ENCODE assay signal across 14 cellular contexts in genomic region chr7:105837765-105838241, GRCh38. TPM values are rescaled to one million over a fixed set of nuclear protein-coding genes. Genes with fewer than 3 reads are reported as not detected.
DNase-seq lines count a peak whose midpoint lies in the region; ATAC-seq and TF ChIP-seq lines count a peak whose summit lies in the region.
"Had no signal": no experiment of that assay in that cellular context is flagged by ENCODE, and none has a peak within 500 bp of the region (broad histone marks: within the 10 kb centered on the region; RNA-seq: fewer than 3 reads in every experiment).

No MANE protein-coding gene starts in this region.

- H3K4me1 ChIP-seq in HAP-1 = peaks cover 24% of the 10 kb centered on the region
- peaks cover 18% of the 10 kb centered on the region for H3K4me1 ChIP-seq in RWPE2 (ENCODE audit: insufficient read depth, poor library complexity, severe bottlenecking)
- H3K4me1 ChIP-seq in iPS-18a (ENCODE audit: control insufficient read depth, low read depth, low read length) = peaks cover 32% of the 10 kb centered on the region
- peaks cover 12% of the 10 kb centered on the region for H3K4me1 ChIP-seq in psoas muscle

- H3K27ac ChIP-seq in RWPE2 (ENCODE audit: poor library complexity, severe bottlenecking) = peak overlapping the region; percentile 61
- no peak overlapping the region for H3K27ac ChIP-seq in iPS-18a (ENCODE audit: low read length)
- no peak overlapping the region for H3K27ac ChIP-seq in psoas muscle
- H3K27ac ChIP-seq: KMS-11, ovary had no signal

- in situ Hi-C loops in HAP-1 (cut with MboI; ENCODE audit: low sequenced_read_pairs) = no loop called here

- H3K27me3 ChIP-seq in HAP-1 (ENCODE audit: low read depth) (no peaks in the 10 kb centered on the region), RWPE2 (ENCODE audit: insufficient read depth, poor library complexity, severe bottlenecking) (no peaks in the 10 kb centered on the region), iPS-18a (ENCODE audit: control insufficient read depth, insufficient read depth, low read length) (peaks cover 41% of the 10 kb centered on the region), psoas muscle (ENCODE audit: insufficient read depth in 3 of 3, low read length in 2 of 3) (no peaks in the 10 kb centered on the region)
- H3K27me3 ChIP-seq: ovary had no signal

- H3K4me1 Mint-ChIP-seq in type B pancreatic cell (ENCODE audit: unreplicated experiment) = peaks cover 25% of the 10 kb centered on the region

- DNase-seq in HAP-1 (ENCODE audit: low spot score in 2 of 2) (peak; percentile 67 to 95), RWPE2 (ENCODE audit: low spot score) (no peak), psoas muscle (peak in 1 of 2 donors; percentile 62), type B pancreatic cell (ENCODE audit: extremely low spot score, unreplicated experiment) (no peak), cerebellar cortex (ENCODE audit: low spot score) (no peak), NCI-H2081 treated with DMSO at 0.1 percent for 48 hours (lab: John Stamatoyannopoulos, UW) (no peak)
- DNase-seq: activated T-cell treated with anti-CD3 and anti-CD28 coated beads, Interleukin-2, amount 50 U/mL, for 48 hours; DND-41; foreskin fibroblast; NCI-H1930 had no signal

- no peaks in the 10 kb centered on the region for H3K9me3 ChIP-seq in HAP-1
- H3K9me3 ChIP-seq in RWPE2 (ENCODE audit: severe bottlenecking) = no peaks in the 10 kb centered on the region
- H3K9me3 ChIP-seq in iPS-18a (ENCODE audit: control insufficient read depth, low read depth, low read length) = no peaks in the 10 kb centered on the region
- H3K9me3 ChIP-seq in psoas muscle = no peaks in the 10 kb centered on the region
- H3K9me3 ChIP-seq: ovary had no signal

- intact Hi-C loops in psoas muscle (cut with DNase I) = no loop called here

- ATAC-seq in RWPE2 (ENCODE audit: low read depth) (no peak), psoas muscle (peak; percentile 47 to 74 (median 71)), HG02885 (IDR thresholded peaks at IDR 0.05; ENCODE audit: poor library complexity, unreplicated experiment) (no peak)

- no peak overlapping the region for H3K9ac ChIP-seq in iPS-18a (ENCODE audit: low read length)
- H3K9ac ChIP-seq: KMS-11 had no signal

- no peak overlapping the region for H3K4me3 ChIP-seq in HAP-1
- no peak overlapping the region for H3K4me3 ChIP-seq in RWPE2 (ENCODE audit: severe bottlenecking)
- peak overlapping the region; percentile 31 for H3K4me3 ChIP-seq in iPS-18a (ENCODE audit: low read length)
- no peak overlapping the region for H3K4me3 ChIP-seq in psoas muscle
- H3K4me3 ChIP-seq: ovary had no signal

- no peaks in the 10 kb centered on the region for H3K9me3 Mint-ChIP-seq in type B pancreatic cell

- no peaks in the 10 kb centered on the region for H3K27me3 Mint-ChIP-seq in type B pancreatic cell

- WGBS in psoas muscle, 3 donors = 27 to 32% (median 30%) methylated on average over 16 of the region's 16 CpGs

- H3K27ac Mint-ChIP-seq in type B pancreatic cell = no peak overlapping the region

- H3K36me3 ChIP-seq in HAP-1 (replicated peaks) (no peaks in the 10 kb centered on the region), RWPE2 (ENCODE audit: low read depth) (no peaks in the 10 kb centered on the region), iPS-18a (ENCODE audit: control insufficient read depth, low read depth, low read length) (no peaks in the 10 kb centered on the region), psoas muscle (ENCODE audit: insufficient read depth in 1 of 2, low read depth in 1 of 2) (no peaks in the 10 kb centered on the region)
- H3K36me3 ChIP-seq: ovary had no signal

- TF ChIP-seq CTCF in RWPE2 (IDR thresholded peaks at IDR 0.05; ENCODE audit: poor library complexity, severe bottlenecking) (no peak), psoas muscle (IDR thresholded peaks at IDR 0.05) (no peak), type B pancreatic cell (conservative IDR thresholded peaks at IDR 0.05) (no peak)

- H3K36me3 Mint-ChIP-seq in type B pancreatic cell = peaks cover 13% of the 10 kb centered on the region

- no peak overlapping the region for H3K4me3 Mint-ChIP-seq in type B pancreatic cell

RNA-seq across cellular contexts. Expression of gene ATXN7L1, which starts 38.6 kb away (rescaled TPM):
- 1 to 10 TPM; 3.0 to 6.0 (median 4.0) TPM for total RNA-seq in psoas muscle
- 1 to 10 TPM; 1.2 to 1.9 (median 1.5) TPM for polyA plus RNA-seq in psoas muscle
- 15.8 and 16.0 TPM in 2 replicates for total RNA-seq in type B pancreatic cell (ENCODE audit: low replicate concordance)

Comparison
In these comparisons a context has a peak if more than half of its experiments do, and no peak if none do; other contexts are left out.
1. DNase-seq: peak in HAP-1 (2 of 2); none in RWPE2 (single experiment), type B pancreatic cell (single experiment), cerebellar cortex (single experiment) and NCI-H2081 treated with DMSO at 0.1 percent for 48 hours (single experiment).
2. ATAC-seq: peak in psoas muscle (4 of 4); none in RWPE2 (single experiment) and HG02885 (single experiment).